In the genomic region with DNA sequence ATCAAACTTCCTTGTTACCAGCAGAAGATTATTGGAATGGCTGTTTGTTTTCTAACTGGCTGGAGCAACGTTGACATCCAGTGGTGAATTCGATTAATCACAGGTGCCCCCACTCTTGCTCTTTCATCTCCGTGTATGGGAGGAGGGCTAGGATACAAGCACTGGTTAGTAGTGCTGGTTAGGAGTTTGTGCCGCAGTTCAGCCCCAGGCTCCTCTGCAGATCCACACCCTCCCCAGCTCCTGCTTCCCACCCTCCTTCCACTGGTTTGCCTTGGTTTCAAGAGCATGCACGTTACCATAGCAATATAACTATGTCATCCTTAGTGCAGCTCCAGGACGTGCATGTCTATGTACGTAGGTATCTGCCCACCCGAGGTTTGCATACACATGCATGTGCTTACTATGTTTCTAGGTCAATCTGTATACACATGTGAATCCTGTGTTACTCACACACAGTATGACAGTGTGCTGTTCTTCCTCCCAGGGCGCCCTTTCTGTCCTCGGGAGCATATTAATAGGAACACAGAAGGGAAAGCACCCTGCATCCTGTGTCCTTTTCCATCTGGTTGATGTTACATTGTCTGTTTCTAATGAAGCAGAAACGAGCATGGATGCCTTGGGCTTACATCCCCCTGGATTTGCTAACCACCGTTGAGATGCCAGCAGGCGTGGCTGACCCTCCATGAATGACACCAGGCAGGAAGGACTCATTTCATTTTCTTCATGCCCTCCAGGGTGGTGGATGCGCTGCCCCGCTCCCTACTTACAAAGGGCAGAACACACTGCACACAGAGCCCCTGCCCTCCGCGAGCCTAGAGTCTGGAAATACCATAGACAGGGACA, we compare ENCODE assay signal across 1 cellular context.
TF ChIP-seq lines count a peak whose summit lies in the region.

No MANE protein-coding gene starts in this region.

TF ChIP-seq in GM23338, 12 proteins besides CTCF, POLR2A, EP300 and RAD21 (continued from another document):
- TF ChIP-seq, protein P1, sequence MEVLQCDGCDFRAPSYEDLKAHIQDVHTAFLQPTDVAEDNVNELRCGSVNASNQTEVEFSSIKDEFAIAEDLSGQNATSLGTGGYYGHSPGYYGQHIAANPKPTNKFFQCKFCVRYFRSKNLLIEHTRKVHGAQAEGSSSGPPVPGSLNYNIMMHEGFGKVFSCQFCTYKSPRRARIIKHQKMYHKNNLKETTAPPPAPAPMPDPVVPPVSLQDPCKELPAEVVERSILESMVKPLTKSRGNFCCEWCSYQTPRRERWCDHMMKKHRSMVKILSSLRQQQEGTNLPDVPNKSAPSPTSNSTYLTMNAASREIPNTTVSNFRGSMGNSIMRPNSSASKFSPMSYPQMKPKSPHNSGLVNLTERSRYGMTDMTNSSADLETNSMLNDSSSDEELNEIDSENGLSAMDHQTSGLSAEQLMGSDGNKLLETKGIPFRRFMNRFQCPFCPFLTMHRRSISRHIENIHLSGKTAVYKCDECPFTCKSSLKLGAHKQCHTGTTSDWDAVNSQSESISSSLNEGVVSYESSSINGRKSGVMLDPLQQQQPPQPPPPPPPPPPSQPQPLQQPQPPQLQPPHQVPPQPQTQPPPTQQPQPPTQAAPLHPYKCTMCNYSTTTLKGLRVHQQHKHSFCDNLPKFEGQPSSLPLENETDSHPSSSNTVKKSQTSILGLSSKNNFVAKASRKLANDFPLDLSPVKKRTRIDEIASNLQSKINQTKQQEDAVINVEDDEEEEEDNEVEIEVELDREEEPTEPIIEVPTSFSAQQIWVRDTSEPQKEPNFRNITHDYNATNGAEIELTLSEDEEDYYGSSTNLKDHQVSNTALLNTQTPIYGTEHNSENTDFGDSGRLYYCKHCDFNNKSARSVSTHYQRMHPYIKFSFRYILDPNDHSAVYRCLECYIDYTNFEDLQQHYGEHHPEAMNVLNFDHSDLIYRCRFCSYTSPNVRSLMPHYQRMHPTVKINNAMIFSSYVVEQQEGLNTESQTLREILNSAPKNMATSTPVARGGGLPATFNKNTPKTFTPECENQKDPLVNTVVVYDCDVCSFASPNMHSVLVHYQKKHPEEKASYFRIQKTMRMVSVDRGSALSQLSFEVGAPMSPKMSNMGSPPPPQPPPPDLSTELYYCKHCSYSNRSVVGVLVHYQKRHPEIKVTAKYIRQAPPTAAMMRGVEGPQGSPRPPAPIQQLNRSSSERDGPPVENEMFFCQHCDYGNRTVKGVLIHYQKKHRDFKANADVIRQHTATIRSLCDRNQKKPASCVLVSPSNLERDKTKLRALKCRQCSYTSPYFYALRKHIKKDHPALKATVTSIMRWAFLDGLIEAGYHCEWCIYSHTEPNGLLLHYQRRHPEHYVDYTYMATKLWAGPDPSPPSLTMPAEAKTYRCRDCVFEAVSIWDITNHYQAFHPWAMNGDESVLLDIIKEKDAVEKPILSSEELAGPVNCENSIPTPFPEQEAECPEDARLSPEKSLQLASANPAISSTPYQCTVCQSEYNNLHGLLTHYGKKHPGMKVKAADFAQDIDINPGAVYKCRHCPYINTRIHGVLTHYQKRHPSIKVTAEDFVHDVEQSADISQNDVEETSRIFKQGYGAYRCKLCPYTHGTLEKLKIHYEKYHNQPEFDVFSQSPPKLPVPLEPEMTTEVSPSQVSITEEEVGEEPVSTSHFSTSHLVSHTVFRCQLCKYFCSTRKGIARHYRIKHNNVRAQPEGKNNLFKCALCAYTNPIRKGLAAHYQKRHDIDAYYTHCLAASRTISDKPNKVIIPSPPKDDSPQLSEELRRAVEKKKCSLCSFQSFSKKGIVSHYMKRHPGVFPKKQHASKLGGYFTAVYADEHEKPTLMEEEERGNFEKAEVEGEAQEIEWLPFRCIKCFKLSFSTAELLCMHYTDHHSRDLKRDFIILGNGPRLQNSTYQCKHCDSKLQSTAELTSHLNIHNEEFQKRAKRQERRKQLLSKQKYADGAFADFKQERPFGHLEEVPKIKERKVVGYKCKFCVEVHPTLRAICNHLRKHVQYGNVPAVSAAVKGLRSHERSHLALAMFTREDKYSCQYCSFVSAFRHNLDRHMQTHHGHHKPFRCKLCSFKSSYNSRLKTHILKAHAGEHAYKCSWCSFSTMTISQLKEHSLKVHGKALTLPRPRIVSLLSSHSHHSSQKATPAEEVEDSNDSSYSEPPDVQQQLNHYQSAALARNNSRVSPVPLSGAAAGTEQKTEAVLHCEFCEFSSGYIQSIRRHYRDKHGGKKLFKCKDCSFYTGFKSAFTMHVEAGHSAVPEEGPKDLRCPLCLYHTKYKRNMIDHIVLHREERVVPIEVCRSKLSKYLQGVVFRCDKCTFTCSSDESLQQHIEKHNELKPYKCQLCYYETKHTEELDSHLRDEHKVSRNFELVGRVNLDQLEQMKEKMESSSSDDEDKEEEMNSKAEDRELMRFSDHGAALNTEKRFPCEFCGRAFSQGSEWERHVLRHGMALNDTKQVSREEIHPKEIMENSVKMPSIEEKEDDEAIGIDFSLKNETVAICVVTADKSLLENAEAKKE (CRISPR knock-in tag; IDR thresholded peaks at IDR 0.05): no peak
- TF ChIP-seq NANOG (IDR thresholded peaks at IDR 0.05; ENCODE audit: borderline replicate concordance) (no peak), CREB1 (CRISPR knock-in tag; IDR thresholded peaks at IDR 0.05; ENCODE audit: low read depth) (no peak), JUNB (IDR thresholded peaks at IDR 0.05; ENCODE audit: unreplicated experiment) (no peak), STAT1 (IDR thresholded peaks at IDR 0.05; ENCODE audit: unreplicated experiment) (no peak)
